8 cellular contexts compared by ENCODE assay signal in the genomic region with DNA sequence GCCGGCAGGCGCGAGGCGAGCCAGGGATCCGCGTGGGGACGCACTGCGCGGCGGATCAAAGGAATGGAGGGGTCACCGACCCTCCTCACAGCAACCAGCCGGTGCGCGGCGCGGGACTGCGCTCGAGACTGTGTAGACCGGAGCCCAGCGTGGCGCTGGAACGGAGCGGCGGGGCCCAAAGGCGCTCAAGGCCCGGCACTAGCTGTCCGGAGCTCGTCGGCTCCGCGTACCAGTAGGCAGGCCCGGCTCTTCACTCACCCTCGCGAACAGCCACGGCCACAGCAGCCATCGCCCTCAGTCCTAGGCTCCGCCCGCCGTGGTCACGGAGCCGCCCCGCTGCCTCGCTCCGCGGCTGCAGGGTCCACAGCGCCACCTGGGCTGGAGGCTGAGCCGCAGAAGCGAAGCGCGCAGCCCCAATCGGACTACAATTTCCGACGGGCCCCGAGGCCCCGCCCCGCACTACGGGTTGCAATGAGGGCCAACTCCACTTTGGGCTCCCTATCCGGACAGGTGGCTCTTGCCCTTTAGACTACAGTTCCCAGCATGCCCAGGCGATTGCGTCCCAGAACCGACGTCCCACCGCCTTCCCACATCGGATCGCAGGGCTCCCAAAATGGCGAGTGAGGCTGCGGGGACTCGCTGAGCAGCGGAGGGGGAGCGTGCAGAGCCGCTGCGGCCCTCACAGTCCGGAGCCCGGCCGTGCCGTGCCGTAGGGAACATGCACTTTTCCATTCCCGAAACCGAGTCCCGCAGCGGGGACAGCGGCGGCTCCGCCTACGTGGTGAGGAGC. TPM values are rescaled to one million over a fixed set of nuclear protein-coding genes. Genes with fewer than 3 reads are reported as not detected.
DNase-seq lines count a peak whose midpoint lies in the region; ATAC-seq, FAIRE-seq and TF ChIP-seq lines count a peak whose summit lies in the region.

A gene (minus strand): TSS at position 313 of the 790 bp plus-strand sequence. CDS start 24 bp downstream, at position 289.
A gene with protein sequence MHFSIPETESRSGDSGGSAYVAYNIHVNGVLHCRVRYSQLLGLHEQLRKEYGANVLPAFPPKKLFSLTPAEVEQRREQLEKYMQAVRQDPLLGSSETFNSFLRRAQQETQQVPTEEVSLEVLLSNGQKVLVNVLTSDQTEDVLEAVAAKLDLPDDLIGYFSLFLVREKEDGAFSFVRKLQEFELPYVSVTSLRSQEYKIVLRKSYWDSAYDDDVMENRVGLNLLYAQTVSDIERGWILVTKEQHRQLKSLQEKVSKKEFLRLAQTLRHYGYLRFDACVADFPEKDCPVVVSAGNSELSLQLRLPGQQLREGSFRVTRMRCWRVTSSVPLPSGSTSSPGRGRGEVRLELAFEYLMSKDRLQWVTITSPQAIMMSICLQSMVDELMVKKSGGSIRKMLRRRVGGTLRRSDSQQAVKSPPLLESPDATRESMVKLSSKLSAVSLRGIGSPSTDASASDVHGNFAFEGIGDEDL (plus strand): TSS at position 591 of the 790 bp plus-strand sequence. CDS start 128 bp downstream, at position 719.

- peak within 1 kb of the TSS; percentile 65 for H3K27ac ChIP-seq in OCI-LY3 (ENCODE audit: low read length)

- peak within 1 kb of the TSS; percentile 99 for H3K4me3 Mint-ChIP-seq in mesothelial cell of epicardium

- peak; percentile 91 for FAIRE-seq in endometrium (lab: Jason Lieb, UNC)

- peaks cover 43% of the 10 kb centered on the region for H3K79me2 ChIP-seq in OCI-LY3 (ENCODE audit: low read length)

- H3K4me2 ChIP-seq in OCI-LY3 (ENCODE audit: low read length) = peak within 1 kb of the TSS; percentile 96

- peak; percentile 73 for TF ChIP-seq CTCF in OCI-LY3 (IDR thresholded peaks at IDR 0.05; ENCODE audit: low read depth, low read length)
- peak; percentile 33 for TF ChIP-seq CTCF in mesothelial cell of epicardium (IDR thresholded peaks at IDR 0.05; ENCODE audit: unreplicated experiment)

- peaks cover 26% of the 10 kb centered on the region for H3K36me3 ChIP-seq in OCI-LY3 (replicated peaks; ENCODE audit: low read depth, low read length)

- no peaks in the 10 kb centered on the region for H3K27me3 Mint-ChIP-seq in mesothelial cell of epicardium (ENCODE audit: low read depth)

- H3K27ac Mint-ChIP-seq in mesothelial cell of epicardium = peak within 1 kb of the TSS; percentile 99

- H3K36me3 Mint-ChIP-seq in mesothelial cell of epicardium = peaks cover 27% of the 10 kb centered on the region

- H3K27me3 ChIP-seq in OCI-LY3 (ENCODE audit: low read depth, low read length) = no peaks in the 10 kb centered on the region

- H3K9me3 Mint-ChIP-seq in mesothelial cell of epicardium = no peaks in the 10 kb centered on the region

- DNase-seq in DMS114 treated with DMSO at 0.1 percent for 48 hours (lab: John Stamatoyannopoulos, UW; ENCODE audit: unreplicated experiment) (peak; percentile 98), HuH-7.5 (ENCODE audit: low spot score) (peak; percentile 86), mesothelial cell of epicardium (ENCODE audit: low spot score in 2 of 2, unreplicated experiment in 2 of 2) (peak; percentile 94 to 98)
- DNase-seq in activated CD8-positive, alpha-beta memory T cell treated with anti-CD3 and anti-CD28 coated beads, Interleukin-2, amount 50 U/mL, for 48 hours = peak; percentile 99
- DNase-seq in stimulated activated CD8-positive, alpha-beta memory T cell treated with anti-CD3 and anti-CD28 coated beads, Interleukin-15, amount 100 ng/mL, for 48 hours (ENCODE audit: low read depth in 2 of 2) = peak; percentile 99 to 100

- no peaks in the 10 kb centered on the region for H3K9me3 ChIP-seq in OCI-LY3 (ENCODE audit: insufficient read depth, low read length)

- peak within 1 kb of the TSS; percentile 93 for H3K4me3 ChIP-seq in OCI-LY3 (ENCODE audit: low read length)

- peak; percentile 82 for ATAC-seq in GM21526 (IDR thresholded peaks at IDR 0.05; ENCODE audit: low FRiP score, unreplicated experiment)

- H2AFZ ChIP-seq in OCI-LY3 (ENCODE audit: low read depth, low read length) = no peak within 1 kb of the TSS; the same call in 1 of the 2 replicates

- H3K9ac ChIP-seq in OCI-LY3 (ENCODE audit: low read length) = peak within 1 kb of the TSS; percentile 95

- no peaks in the 10 kb centered on the region for H4K20me1 ChIP-seq in OCI-LY3 (ENCODE audit: insufficient read depth, low read length)

- H3K4me1 Mint-ChIP-seq in mesothelial cell of epicardium = peaks cover 25% of the 10 kb centered on the region

- peaks cover 16% of the 10 kb centered on the region for H3K4me1 ChIP-seq in OCI-LY3 (ENCODE audit: low read length)

RNA-seq across cellular contexts. Expression of the first gene that starts in this region (rescaled TPM):
- total RNA-seq in mesothelial cell of epicardium = 42.2 to 49.0 TPM (median 47.1 TPM) in 3 replicates

RNA-seq across cellular contexts. Expression of the second gene that starts in this region (rescaled TPM):
- total RNA-seq in mesothelial cell of epicardium = 83.0 to 88.4 TPM (median 88.2 TPM) in 3 replicates

Comparison
In these comparisons a context has a peak if more than half of its experiments do, and no peak if none do; other contexts are left out.
1. Peak in every context shown above with its lines: DNase-seq, ATAC-seq, H3K4me3 ChIP-seq and H3K27ac ChIP-seq.